In genomic region chr2:77005522-77005921, GRCh38 we compare ENCODE assay signal across 21 cellular contexts.
"Had no signal": no experiment of that assay in that cellular context is flagged by ENCODE, and none has a peak within 500 bp of the region (broad histone marks: within the 10 kb centered on the region; RNA-seq: fewer than 3 reads in every experiment).

No MANE protein-coding gene starts in this region.

- H3K4me3 ChIP-seq: body of pancreas, esophagus muscularis mucosa, gastroesophageal sphincter, heart left ventricle, lower lobe of right lung, stomach, suprapubic skin, tibial nerve had no signal

- H3K27me3 ChIP-seq: body of pancreas, esophagus muscularis mucosa, gastroesophageal sphincter, heart left ventricle, stomach, suprapubic skin, tibial nerve had no signal

- FAIRE-seq: endometrium, small intestine had no signal

- H3K36me3 ChIP-seq: esophagus muscularis mucosa, gastroesophageal sphincter, heart left ventricle, lower lobe of right lung, stomach, suprapubic skin, tibial nerve had no signal

- DNase-seq: activated CD4-positive, alpha-beta memory T cell treated with anti-CD3 and anti-CD28 coated beads, Interleukin-2, amount 10 ng/mL, durations not matched to agents 7 days and 5 days; activated CD4-positive, alpha-beta T cell treated with anti-CD3 and anti-CD28 coated beads, Interleukin-2, amount 10 ng/mL, durations not matched to agents 24 days and 14 days; activated effector memory CD4-positive, alpha-beta T cell treated with anti-CD3 and anti-CD28 coated beads, Interleukin-2, amount 50 U/mL, for 16 hours; activated naive CD4-positive, alpha-beta T cell treated with anti-CD3 and anti-CD28 coated beads, Interleukin-2, amount 10 ng/mL, durations not matched to agents 7 days and 5 days; activated T-cell treated with anti-CD3 and anti-CD28 coated beads, Interleukin-2, amount 50 U/mL, for 72 hours; body of pancreas; effector CD4-positive, alpha-beta T cell; heart left ventricle; islet precursor cell; lower lobe of right lung; naive B cell; posterior cingulate gyrus; small intestine; stimulated activated CD4-positive, alpha-beta T cell treated with anti-CD3 and anti-CD28 coated beads, Interleukin-2, amount 100 ng/mL, for 24 hours; stomach; T-helper 17 cell had no signal
